Comparison of ENCODE assay signal across 8 cellular contexts in genomic region chr10:89836840-89837172, GRCh38.
DNase-seq lines count a peak whose midpoint lies in the region; ATAC-seq lines count a peak whose summit lies in the region.

No MANE protein-coding gene starts in this region.

- peaks cover 3% of the 10 kb centered on the region for H3K36me3 Mint-ChIP-seq in effector memory CD8-positive, alpha-beta T cell (ENCODE audit: insufficient read depth)
- no peaks in the 10 kb centered on the region for H3K36me3 Mint-ChIP-seq in natural killer cell treated with Interleukin-12 subunit alpha and Interleukin-12 subunit beta and Interleukin-15 and Interleukin-18, amount 100 ng/mL, for 72 hours

- H3K4me1 Mint-ChIP-seq in effector memory CD8-positive, alpha-beta T cell (ENCODE audit: low read depth in 2 of 2): peaks cover 9 to 17% of the 10 kb centered on the region in 2 donors
- peaks cover 9 to 15% of the 10 kb centered on the region in 2 donors for H3K4me1 Mint-ChIP-seq in natural killer cell treated with Interleukin-12 subunit alpha and Interleukin-12 subunit beta and Interleukin-15 and Interleukin-18, amount 100 ng/mL, for 72 hours (ENCODE audit: low read depth in 2 of 2)

- H3K27ac Mint-ChIP-seq in effector memory CD8-positive, alpha-beta T cell: peak overlapping the region; percentile 68 to 75
- H3K27ac Mint-ChIP-seq in natural killer cell treated with Interleukin-12 subunit alpha and Interleukin-12 subunit beta and Interleukin-15 and Interleukin-18, amount 100 ng/mL, for 72 hours: peak overlapping the region in 1 of 2 donors; percentile 71

- H3K27me3 Mint-ChIP-seq in effector memory CD8-positive, alpha-beta T cell: peaks cover 34 to 43% of the 10 kb centered on the region in 2 donors
- H3K27me3 Mint-ChIP-seq in natural killer cell treated with Interleukin-12 subunit alpha and Interleukin-12 subunit beta and Interleukin-15 and Interleukin-18, amount 100 ng/mL, for 72 hours: peaks cover 9 to 17% of the 10 kb centered on the region in 2 donors

- no peak for DNase-seq in Right ventricle myocardium inferior (ENCODE audit: missing footprints)
- DNase-seq in cardiac septum (ENCODE audit: low spot score): no peak
- DNase-seq in effector memory CD8-positive, alpha-beta T cell: no peak
- DNase-seq in natural killer cell treated with Interleukin-12 subunit alpha and Interleukin-12 subunit beta and Interleukin-15 and Interleukin-18, amount 100 ng/mL, for 72 hours (ENCODE audit: low spot score): no peak
- no peak for DNase-seq in NCI-H1048 (lab: John Stamatoyannopoulos, UW)
- no peak for DNase-seq in NCI-H446 treated with DMSO at 0.1 percent for 48 hours (lab: John Stamatoyannopoulos, UW)
- DNase-seq in amniotic stem cell (lab: John Stamatoyannopoulos, UW): no peak

- intact Hi-C loops in Right ventricle myocardium inferior (cut with DNase I): no loop called here
- intact Hi-C loops in cardiac septum (cut with DNase I): no loop called here

- H3K9me3 Mint-ChIP-seq in effector memory CD8-positive, alpha-beta T cell: no peaks in the 10 kb centered on the region
- no peaks in the 10 kb centered on the region for H3K9me3 Mint-ChIP-seq in natural killer cell treated with Interleukin-12 subunit alpha and Interleukin-12 subunit beta and Interleukin-15 and Interleukin-18, amount 100 ng/mL, for 72 hours

- H3K4me3 Mint-ChIP-seq in effector memory CD8-positive, alpha-beta T cell: peak overlapping the region; percentile 78 to 89
- H3K4me3 Mint-ChIP-seq in natural killer cell treated with Interleukin-12 subunit alpha and Interleukin-12 subunit beta and Interleukin-15 and Interleukin-18, amount 100 ng/mL, for 72 hours: peak overlapping the region; percentile 80

- peak; percentile 47 for ATAC-seq in Right ventricle myocardium inferior
- ATAC-seq in effector memory CD8-positive, alpha-beta T cell (replicated peaks): no peak
- ATAC-seq in natural killer cell treated with Interleukin-12 subunit alpha and Interleukin-12 subunit beta and Interleukin-15 and Interleukin-18, amount 100 ng/mL, for 72 hours: peak in 1 of 2 donors; percentile 50
- ATAC-seq in HG03280 (IDR thresholded peaks at IDR 0.05; ENCODE audit: unreplicated experiment): no peak
